In genomic region chr1:204207136-204207616, GRCh38 we compare ENCODE assay signal across 8 cellular contexts. TPM values are rescaled to one million over a fixed set of nuclear protein-coding genes. Genes with fewer than 3 reads are reported as not detected.
DNase-seq lines count a peak whose midpoint lies in the region; ATAC-seq, FAIRE-seq and TF ChIP-seq lines count a peak whose summit lies in the region.

No MANE protein-coding gene starts in this region.

- H3K4me3 ChIP-seq in OCI-LY7 (ENCODE audit: low read depth, low read length, poor library complexity, severe bottlenecking): no peak overlapping the region
- H3K4me3 ChIP-seq in esophagus muscularis mucosa: no peak overlapping the region
- no peak overlapping the region for H3K4me3 ChIP-seq in neural progenitor cell

- H3K36me3 Mint-ChIP-seq in neural progenitor cell: no peaks in the 10 kb centered on the region

- H3K36me3 ChIP-seq in OCI-LY7 (ENCODE audit: insufficient read depth, low read length) (no peaks in the 10 kb centered on the region), esophagus muscularis mucosa (no peaks in the 10 kb centered on the region), neural progenitor cell (no peaks in the 10 kb centered on the region)

- TF ChIP-seq EP300 in esophagus muscularis mucosa (IDR thresholded peaks at IDR 0.05): no peak

- peaks cover 0 to 51% (median 6%) of the 10 kb centered on the region in 4 donors for H3K27me3 ChIP-seq in esophagus muscularis mucosa
- peaks cover 8% of the 10 kb centered on the region for H3K27me3 ChIP-seq in neural progenitor cell

- TF ChIP-seq CTCF in D721Med (IDR thresholded peaks at IDR 0.05; ENCODE audit: insufficient read depth, missing control alignments): peak; percentile 90
- peak; percentile 89 for TF ChIP-seq CTCF in OCI-LY7 (conservative IDR thresholded peaks at IDR 0.05; ENCODE audit: low read length)
- TF ChIP-seq CTCF in esophagus muscularis mucosa (IDR thresholded peaks at IDR 0.05): peak; percentile 65 to 91 (median 75)
- peak; percentile 91 for TF ChIP-seq CTCF in neural progenitor cell (IDR thresholded peaks at IDR 0.05)

- ATAC-seq in HG02798 (IDR thresholded peaks at IDR 0.05; ENCODE audit: poor library complexity, unreplicated experiment): peak; percentile 70

- H3K79me2 ChIP-seq in OCI-LY7 (ENCODE audit: insufficient read depth, low read depth, low read length) (no peaks in the 10 kb centered on the region), neural progenitor cell (ENCODE audit: low read depth) (no peaks in the 10 kb centered on the region)

- no peak overlapping the region for H2AFZ ChIP-seq in OCI-LY7 (ENCODE audit: low read length)
- H2AFZ ChIP-seq in neural progenitor cell (replicated peaks): peak overlapping the region; percentile 29

- no peaks in the 10 kb centered on the region for H4K20me1 ChIP-seq in OCI-LY7 (ENCODE audit: insufficient read depth, low read length)
- peaks cover 4% of the 10 kb centered on the region for H4K20me1 ChIP-seq in neural progenitor cell (ENCODE audit: low read depth)

- FAIRE-seq in D721Med (lab: Jason Lieb, UNC): no peak

- POLR2A ChIA-PET in OCI-LY7 (lab: Charles Lee): no interaction called here

- no peaks in the 10 kb centered on the region for H3K9me2 ChIP-seq in OCI-LY7 (ENCODE audit: insufficient read depth, low read length)

- H3K4me2 ChIP-seq in OCI-LY7 (ENCODE audit: low read length): no peak overlapping the region
- no peak overlapping the region for H3K4me2 ChIP-seq in neural progenitor cell

- peaks cover 11% of the 10 kb centered on the region for H3K27me3 Mint-ChIP-seq in neural progenitor cell (ENCODE audit: insufficient read depth, low read depth)

- 72% methylated on average over 3 of the region's 13 CpGs for WGBS in esophagus muscularis mucosa

- H3K27ac ChIP-seq in OCI-LY7 (ENCODE audit: low read depth, low read length, poor library complexity, severe bottlenecking): no peak overlapping the region
- no peak overlapping the region for H3K27ac ChIP-seq in esophagus muscularis mucosa (replicated peaks in 1 of 4)
- H3K27ac ChIP-seq in neural progenitor cell: no peak overlapping the region
- no peak overlapping the region for H3K27ac ChIP-seq in substantia nigra (ENCODE audit: low read depth, low read length, poor library complexity, severe bottlenecking)

- H3K9me3 ChIP-seq in OCI-LY7 (ENCODE audit: low read length) (no peaks in the 10 kb centered on the region), esophagus muscularis mucosa (no peaks in the 10 kb centered on the region), neural progenitor cell (ENCODE audit: low read depth) (no peaks in the 10 kb centered on the region)

- H3K9me3 Mint-ChIP-seq in neural progenitor cell: no peaks in the 10 kb centered on the region

- no TSS peak for BruUV-seq in OCI-LY7 (replicated peaks; lab: Mats Ljungman, UMichigan)

- intact Hi-C loops in OCI-LY7 (cut with micrococcal nuclease; ENCODE audit: unreplicated experiment): loop anchor here (1.0 to 5.0 kb wide), 3 partner anchors 45 to 346 kb away; partner anchors contain the start of gene SNRPE
- intact Hi-C loops in esophagus muscularis mucosa (cut with DNase I): loop anchor here (5.0 kb wide), 2 partner anchors 45 to 345 kb away; partner anchors contain the start of gene SNRPE

- no peak overlapping the region for H3K27ac Mint-ChIP-seq in neural progenitor cell

- H3K9ac ChIP-seq in neural progenitor cell: no peak overlapping the region

- DNase-seq in D721Med (ENCODE audit: insufficient read length, low spot score) (peak; percentile 78), OCI-LY7 (ENCODE audit: low spot score) (peak; percentile 57), activated T-cell treated with anti-CD3 and anti-CD28 coated beads for 48 hours (ENCODE audit: low read depth) (peak; percentile 73), esophagus muscularis mucosa (ENCODE audit: extremely low spot score) (no peak), neural progenitor cell (ENCODE audit: low spot score) (peak; percentile 83), substantia nigra (lab: John Stamatoyannopoulos, UW) (peak in 38 of 49 donors; percentile 14 to 74 (median 39)), NCI-H526 treated with DMSO at 0.1 percent for 48 hours (lab: John Stamatoyannopoulos, UW) (no peak)

- no peaks in the 10 kb centered on the region for H3F3A ChIP-seq in neural progenitor cell (ENCODE audit: low read depth)

- H3K4me1 ChIP-seq in OCI-LY7 (ENCODE audit: insufficient read depth, low read length, poor library complexity, severe bottlenecking): no peaks in the 10 kb centered on the region
- H3K4me1 ChIP-seq in esophagus muscularis mucosa: peaks cover 0 to 8% (median 3%) of the 10 kb centered on the region in 4 donors
- no peaks in the 10 kb centered on the region for H3K4me1 ChIP-seq in neural progenitor cell

- CTCF ChIA-PET in OCI-LY7 (lab: Charles Lee; ENCODE audit: unreplicated experiment): interaction anchor here (0.5 to 0.6 kb wide), 3 partner anchors 467 to 1229 kb away, joined by 3 to 7 read pairs (median 3); no protein-coding TSS in a partner anchor

- no peaks in the 10 kb centered on the region for H3K4me1 Mint-ChIP-seq in neural progenitor cell

- H3K4me3 Mint-ChIP-seq in neural progenitor cell: no peak overlapping the region

- no peak for TF ChIP-seq POLR2A in esophagus muscularis mucosa (IDR thresholded peaks at IDR 0.05; ENCODE audit: low read depth)

RNA-seq across cellular contexts. Expression of gene GOLT1A, which starts 6.6 kb away (rescaled TPM):
- total RNA-seq in OCI-LY7 (2014; rRNA removed; shearing (Covaris generic)): not detected in 2 replicates
- total RNA-seq in OCI-LY7 (2022) (not detected in 2 replicates), esophagus muscularis mucosa (under 1 TPM in 2 of 4 donors, not detected in 2; 0.39 to 0.83 TPM), neural progenitor cell (ENCODE audit: low replicate concordance) (1.2 TPM in 1 of 2 replicates, not detected in the other)

RNA-seq across cellular contexts. Expression of gene KISS1, which starts 10.9 kb away (rescaled TPM):
- total RNA-seq in OCI-LY7 (2014; rRNA removed; shearing (Covaris generic)): not detected in 2 replicates
- total RNA-seq in OCI-LY7 (2022): not detected in 2 replicates
- total RNA-seq in esophagus muscularis mucosa: not detected
- not detected in 2 replicates for total RNA-seq in neural progenitor cell (ENCODE audit: low replicate concordance)

RNA-seq across cellular contexts. Expression of gene REN, which starts 41.0 kb away (rescaled TPM):
- not detected in 2 replicates for total RNA-seq in OCI-LY7 (2014; rRNA removed; shearing (Covaris generic))
- total RNA-seq in OCI-LY7 (2022) (not detected in 2 replicates), esophagus muscularis mucosa (not detected), neural progenitor cell (ENCODE audit: low replicate concordance) (not detected in 2 replicates)

RNA-seq across cellular contexts. Expression of gene ETNK2, which starts 55.3 kb away (rescaled TPM):
- not detected in 2 replicates for total RNA-seq in OCI-LY7 (2014; rRNA removed; shearing (Covaris generic))
- total RNA-seq in OCI-LY7 (2022) (1.9 and 2.4 TPM in 2 replicates), esophagus muscularis mucosa (10 to 100 TPM in 1 of 4 donors, 1 to 10 TPM in 3; 5.6 to 15.3 (median 6.8) TPM), neural progenitor cell (ENCODE audit: low replicate concordance) (5.3 and 17.6 TPM in 2 replicates)

Comparison
In these comparisons a context has a peak if more than half of its experiments do, and no peak if none do; other contexts are left out.
1. DNase-seq: peak in D721Med (single experiment), OCI-LY7 (single experiment), activated T-cell treated with anti-CD3 and anti-CD28 coated beads for 48 hours (single experiment), neural progenitor cell (single experiment) and substantia nigra (38 of 49); none in esophagus muscularis mucosa (single experiment) and NCI-H526 treated with DMSO at 0.1 percent for 48 hours (single experiment).
2. Peak in every context shown above with its lines, with median percentiles within 50 percentile points of each other: CTCF ChIP-seq.